ENCODE assay signal across 7 cellular contexts in genomic region chr11:70606951-70607330, GRCh38.
"Had no signal": no experiment of that assay in that cellular context is flagged by ENCODE, and none has a peak within 500 bp of the region (broad histone marks: within the 10 kb centered on the region; RNA-seq: fewer than 3 reads in every experiment).

No MANE protein-coding gene starts in this region.

- H2AFZ ChIP-seq: GM23248 had no signal

- H3K4me3 ChIP-seq: GM23248 had no signal

- H3K9ac ChIP-seq: GM23248 had no signal

- FAIRE-seq: H54, HTR-8/SVneo had no signal

- H3K27ac ChIP-seq: GM23248 had no signal

- DNase-seq: GM23248, GOT3, H9, HCEC 1CT, KBM-7 had no signal
